In genomic region chr10:71887767-71888166, GRCh38 we compare ENCODE assay signal across 1 cellular context.
TF ChIP-seq lines count a peak whose summit lies in the region.

No MANE protein-coding gene starts in this region.

TF ChIP-seq in HepG2, 621 proteins besides CTCF, POLR2A, EP300 and RAD21 (continued from another document):
- TF ChIP-seq RNF219 (CRISPR knock-in tag; IDR thresholded peaks at IDR 0.05): no peak
- no peak for TF ChIP-seq ZNF878 (CRISPR knock-in tag; IDR thresholded peaks at IDR 0.05)
- no peak for TF ChIP-seq FLYWCH1 (CRISPR knock-in tag; IDR thresholded peaks at IDR 0.05)
- no peak for TF ChIP-seq ZNF777 (CRISPR knock-in tag; IDR thresholded peaks at IDR 0.05)
- no peak for TF ChIP-seq FUBP1 (CRISPR knock-in tag; IDR thresholded peaks at IDR 0.05; ENCODE audit: borderline replicate concordance)
- TF ChIP-seq ZNF292 (CRISPR knock-in tag; IDR thresholded peaks at IDR 0.05; ENCODE audit: borderline replicate concordance, low read depth): no peak
- TF ChIP-seq SALL1 (CRISPR knock-in tag; IDR thresholded peaks at IDR 0.05): no peak
- TF ChIP-seq NCOA2 (CRISPR knock-in tag; IDR thresholded peaks at IDR 0.05): no peak
- no peak for TF ChIP-seq ZNF788 (CRISPR knock-in tag; IDR thresholded peaks at IDR 0.05; ENCODE audit: borderline replicate concordance)
- no peak for TF ChIP-seq ZNF691 (CRISPR knock-in tag; IDR thresholded peaks at IDR 0.05; ENCODE audit: borderline replicate concordance, low read depth)
- no peak for TF ChIP-seq ATRX (CRISPR knock-in tag; IDR thresholded peaks at IDR 0.05; ENCODE audit: borderline replicate concordance)
- no peak for TF ChIP-seq SAFB2 (CRISPR knock-in tag; IDR thresholded peaks at IDR 0.05; ENCODE audit: borderline replicate concordance, low read depth)
- TF ChIP-seq ETV5 (CRISPR knock-in tag; IDR thresholded peaks at IDR 0.05; ENCODE audit: borderline replicate concordance): no peak
